Comparison of ENCODE assay signal across 9 cellular contexts in genomic region chr19:54430306-54431254, GRCh38. TPM values are rescaled to one million over a fixed set of nuclear protein-coding genes. Genes with fewer than 3 reads are reported as not detected.
DNase-seq lines count a peak whose midpoint lies in the region; ATAC-seq and TF ChIP-seq lines count a peak whose summit lies in the region.
"Had no signal": no experiment of that assay in that cellular context is flagged by ENCODE, and none has a peak within 500 bp of the region (broad histone marks: within the 10 kb centered on the region; RNA-seq: fewer than 3 reads in every experiment).

No MANE protein-coding gene starts in this region.

- TF ChIP-seq POLR2A in gastroesophageal sphincter (IDR thresholded peaks at IDR 0.05): no peak
- TF ChIP-seq POLR2A in GM18505 (IDR thresholded peaks at IDR 0.05; ENCODE audit: borderline replicate concordance, extremely low read depth, insufficient read depth, insufficient read length): no peak

- ATAC-seq in gastroesophageal sphincter (peak; percentile 61), HG03432 (IDR thresholded peaks at IDR 0.05; ENCODE audit: unreplicated experiment) (no peak), GM18505 (IDR thresholded peaks at IDR 0.05; ENCODE audit: unreplicated experiment) (no peak), HG03378 (IDR thresholded peaks at IDR 0.05; ENCODE audit: unreplicated experiment) (no peak)

- H3K4me1 ChIP-seq in gastroesophageal sphincter: peaks cover 0 to 44% (median 24%) of the 10 kb centered on the region in 3 donors

- DNase-seq in D341Med (ENCODE audit: low spot score): peak; percentile 86
- peak; percentile 19 for DNase-seq in MV-4-11 (lab: John Stamatoyannopoulos, UW)
- DNase-seq in activated T-cell treated with anti-CD3 and anti-CD28 coated beads, Interleukin-2, amount 50 U/mL, for 24 hours: peak; percentile 71
- no peak for DNase-seq in progenitor cell of endocrine pancreas (ENCODE audit: low spot score, unreplicated experiment)

- 0% methylated on average over 3 of the region's 43 CpGs; no CpG with 5 or more reads in 1 of the 2 donors for WGBS in gastroesophageal sphincter (ENCODE audit: low coverage in 1 of 2), 2 donors

- H3K9me3 ChIP-seq in gastroesophageal sphincter: no peaks in the 10 kb centered on the region

- no peaks in the 10 kb centered on the region for H3K36me3 ChIP-seq in gastroesophageal sphincter

- H3K36me3 Mint-ChIP-seq in activated T-cell treated with anti-CD3 and anti-CD28 coated beads, Interleukin-2, amount 50 U/mL, for 24 hours (ENCODE audit: low read depth): peaks cover 2% of the 10 kb centered on the region
- peaks cover 11% of the 10 kb centered on the region for H3K36me3 Mint-ChIP-seq in progenitor cell of endocrine pancreas (ENCODE audit: insufficient read depth)

- TF ChIP-seq EP300 in gastroesophageal sphincter (IDR thresholded peaks at IDR 0.05): no peak

- TF ChIP-seq CTCF in gastroesophageal sphincter (IDR thresholded peaks at IDR 0.05) (peak in 1 of 4 experiments; percentile 33), progenitor cell of endocrine pancreas (IDR thresholded peaks at IDR 0.05; ENCODE audit: unreplicated experiment) (peak; percentile 20)

- no peak overlapping the region for H3K27ac Mint-ChIP-seq in activated T-cell treated with anti-CD3 and anti-CD28 coated beads, Interleukin-2, amount 50 U/mL, for 24 hours
- no peak overlapping the region for H3K27ac Mint-ChIP-seq in progenitor cell of endocrine pancreas

- H3K27me3 ChIP-seq in gastroesophageal sphincter: peaks cover 66% of the 10 kb centered on the region

- peaks cover 18% of the 10 kb centered on the region for H3K4me1 Mint-ChIP-seq in activated T-cell treated with anti-CD3 and anti-CD28 coated beads, Interleukin-2, amount 50 U/mL, for 24 hours (ENCODE audit: low read depth)
- H3K4me1 Mint-ChIP-seq in progenitor cell of endocrine pancreas (ENCODE audit: low read depth): peaks cover 4% of the 10 kb centered on the region

- H3K4me3 Mint-ChIP-seq in activated T-cell treated with anti-CD3 and anti-CD28 coated beads, Interleukin-2, amount 50 U/mL, for 24 hours: peak overlapping the region; percentile 35
- no peak overlapping the region for H3K4me3 Mint-ChIP-seq in progenitor cell of endocrine pancreas (ENCODE audit: low read depth)

- H3K9me3 Mint-ChIP-seq in activated T-cell treated with anti-CD3 and anti-CD28 coated beads, Interleukin-2, amount 50 U/mL, for 24 hours: no peaks in the 10 kb centered on the region
- H3K9me3 Mint-ChIP-seq in progenitor cell of endocrine pancreas (ENCODE audit: low read depth): no peaks in the 10 kb centered on the region

- peaks cover 30% of the 10 kb centered on the region for H3K27me3 Mint-ChIP-seq in activated T-cell treated with anti-CD3 and anti-CD28 coated beads, Interleukin-2, amount 50 U/mL, for 24 hours
- H3K27me3 Mint-ChIP-seq in progenitor cell of endocrine pancreas: peaks cover 43% of the 10 kb centered on the region

- peak overlapping the region in 1 of 2 donors; percentile 43 for H3K4me3 ChIP-seq in gastroesophageal sphincter

- H3K27ac ChIP-seq in gastroesophageal sphincter: peak overlapping the region in 1 of 4 donors; percentile 6

RNA-seq across cellular contexts. Expression of gene TTYH1, which starts 15.3 kb away (rescaled TPM):
- 10 to 100 TPM in 1 of 4 donors, 1 to 10 TPM in 3; 1.2 to 19.8 (median 5.5) TPM for total RNA-seq in gastroesophageal sphincter
- 133 and 144 TPM in 2 replicates for total RNA-seq in progenitor cell of endocrine pancreas
- total RNA-seq: RPMI7951 had no signal

RNA-seq across cellular contexts. Expression of gene LENG8, which starts 18.4 kb away (rescaled TPM):
- total RNA-seq in gastroesophageal sphincter (100 to 1,000 TPM in 2 of 4 donors, 10 to 100 TPM in 2; 25.4 to 215 (median 80.9) TPM), progenitor cell of endocrine pancreas (188 and 210 TPM in 2 replicates)

RNA-seq across cellular contexts. Expression of gene LENG9, which starts 33.0 kb away (rescaled TPM):
- total RNA-seq in gastroesophageal sphincter (1 to 10 TPM; 2.6 to 9.1 (median 4.5) TPM), progenitor cell of endocrine pancreas (0.72 and 0.75 TPM in 2 replicates)

RNA-seq across cellular contexts. Expression of gene CDC42EP5, which starts 42.5 kb away (rescaled TPM):
- 10 to 100 TPM in 3 of 4 donors, 1 to 10 TPM in 1; 4.2 to 24.1 (median 12.8) TPM for total RNA-seq in gastroesophageal sphincter
- total RNA-seq in progenitor cell of endocrine pancreas: 1.6 and 2.1 TPM in 2 replicates
